Comparison of ENCODE assay signal across 8 cellular contexts in the genomic region with DNA sequence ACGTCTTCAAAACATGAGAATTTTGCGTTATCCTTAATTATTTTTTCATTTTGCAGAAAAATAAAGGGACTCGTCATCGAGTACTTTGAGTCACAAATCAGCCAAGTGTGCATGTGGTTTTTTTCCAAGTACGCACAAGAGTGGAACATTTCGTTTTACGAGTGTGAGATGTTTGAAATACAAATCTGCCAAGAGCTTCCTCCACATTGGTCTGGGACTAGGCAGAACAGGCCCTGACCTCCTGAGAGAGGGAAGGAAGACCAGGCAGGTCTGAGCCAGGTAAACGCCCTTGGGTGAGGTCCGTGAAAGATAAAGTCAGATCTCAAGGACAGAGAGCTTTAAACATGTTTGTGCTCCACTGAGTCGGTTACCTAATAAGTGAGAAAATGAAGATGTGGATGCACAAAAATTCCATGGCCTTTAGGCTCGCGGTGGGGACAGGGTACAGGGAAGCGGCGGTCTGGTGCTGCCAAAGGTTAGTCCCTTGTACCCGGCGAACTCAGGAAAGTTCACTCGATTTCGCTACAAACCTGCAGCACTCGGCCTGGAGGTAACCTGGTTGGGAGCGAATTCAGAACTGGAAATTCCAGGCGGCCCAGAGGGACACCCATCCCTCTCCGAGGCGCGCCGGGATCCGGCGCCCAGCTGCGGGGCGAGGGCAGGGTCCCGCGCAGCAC. TPM values are rescaled to one million over a fixed set of nuclear protein-coding genes. Genes with fewer than 3 reads are reported as not detected.
DNase-seq lines count a peak whose midpoint lies in the region; ATAC-seq and TF ChIP-seq lines count a peak whose summit lies in the region.

No MANE protein-coding gene starts in this region.

- peak overlapping the region; percentile 97 for H3K27ac Mint-ChIP-seq in activated T-cell treated with anti-CD3 and anti-CD28 coated beads, Interleukin-2, amount 50 U/mL, for 24 hours
- peak overlapping the region; percentile 91 to 97 for H3K27ac Mint-ChIP-seq in activated naive CD4-positive, alpha-beta T cell treated with anti-CD3 and anti-CD28 coated beads, Interleukin-2, amount 50 U/mL, for 72 hours

- intact Hi-C loops in left ventricle myocardium superior (cut with micrococcal nuclease) = loop anchor here (10.0 kb wide), 1 partner anchor 118 kb away; no protein-coding TSS in a partner anchor

- no peak for TF ChIP-seq CTCF in retinal pigment epithelial cell (conservative IDR thresholded peaks at IDR 0.05; ENCODE audit: low read depth, low read length)

- H3K36me3 Mint-ChIP-seq in activated T-cell treated with anti-CD3 and anti-CD28 coated beads, Interleukin-2, amount 50 U/mL, for 24 hours (ENCODE audit: low read depth) = peaks cover 24% of the 10 kb centered on the region
- H3K36me3 Mint-ChIP-seq in activated naive CD4-positive, alpha-beta T cell treated with anti-CD3 and anti-CD28 coated beads, Interleukin-2, amount 50 U/mL, for 72 hours = peaks cover 0 to 16% of the 10 kb centered on the region in 2 donors

- ATAC-seq in HG03108 (IDR thresholded peaks at IDR 0.05; ENCODE audit: unreplicated experiment) (peak; percentile 14), left ventricle myocardium superior (peak; percentile 27)
- peak in 1 of 2 donors; percentile 26 for ATAC-seq in activated naive CD4-positive, alpha-beta T cell treated with anti-CD3 and anti-CD28 coated beads, Interleukin-2, amount 50 U/mL, for 72 hours

- no peaks in the 10 kb centered on the region for H3K9me3 Mint-ChIP-seq in activated T-cell treated with anti-CD3 and anti-CD28 coated beads, Interleukin-2, amount 50 U/mL, for 24 hours
- no peaks in the 10 kb centered on the region for H3K9me3 Mint-ChIP-seq in activated naive CD4-positive, alpha-beta T cell treated with anti-CD3 and anti-CD28 coated beads, Interleukin-2, amount 50 U/mL, for 72 hours

- peak overlapping the region; percentile 97 for H3K4me3 ChIP-seq in retinal pigment epithelial cell (ENCODE audit: low read length)

- no peak for DNase-seq in activated T-cell treated with anti-CD3 and anti-CD28 coated beads, Interleukin-2, amount 50 U/mL, for 24 hours
- DNase-seq in activated T-cell treated with anti-CD3 and anti-CD28 coated beads for 4 hours (no peak), left ventricle myocardium superior (no peak), retinal pigment epithelial cell (ENCODE audit: low read depth) (no peak), HPDE6-E6E7 (ENCODE audit: extremely low spot score) (no peak)
- no peak for DNase-seq in activated naive CD4-positive, alpha-beta T cell treated with anti-CD3 and anti-CD28 coated beads, Interleukin-2, amount 50 U/mL, for 72 hours (ENCODE audit: low spot score in 2 of 2)
- no peak for DNase-seq in effector CD8-positive, alpha-beta T cell (lab: John Stamatoyannopoulos, UW)

- no peaks in the 10 kb centered on the region for H3K27me3 Mint-ChIP-seq in activated T-cell treated with anti-CD3 and anti-CD28 coated beads, Interleukin-2, amount 50 U/mL, for 24 hours

- peak overlapping the region; percentile 93 for H3K4me3 Mint-ChIP-seq in activated T-cell treated with anti-CD3 and anti-CD28 coated beads, Interleukin-2, amount 50 U/mL, for 24 hours

- peaks cover 57% of the 10 kb centered on the region for H3K4me1 Mint-ChIP-seq in activated T-cell treated with anti-CD3 and anti-CD28 coated beads, Interleukin-2, amount 50 U/mL, for 24 hours (ENCODE audit: low read depth)

RNA-seq across cellular contexts. Expression of a gene that starts 0.4 kb away (rescaled TPM):
- 100 to 1,000 TPM in 1 of 2 donors, 10 to 100 TPM in 1; 72.8 to 146 TPM for total RNA-seq in activated naive CD4-positive, alpha-beta T cell treated with anti-CD3 and anti-CD28 coated beads, Interleukin-2, amount 50 U/mL, for 72 hours
- total RNA-seq in left ventricle myocardium superior = 519 TPM
